7 cellular contexts compared by ENCODE assay signal in the genomic region with DNA sequence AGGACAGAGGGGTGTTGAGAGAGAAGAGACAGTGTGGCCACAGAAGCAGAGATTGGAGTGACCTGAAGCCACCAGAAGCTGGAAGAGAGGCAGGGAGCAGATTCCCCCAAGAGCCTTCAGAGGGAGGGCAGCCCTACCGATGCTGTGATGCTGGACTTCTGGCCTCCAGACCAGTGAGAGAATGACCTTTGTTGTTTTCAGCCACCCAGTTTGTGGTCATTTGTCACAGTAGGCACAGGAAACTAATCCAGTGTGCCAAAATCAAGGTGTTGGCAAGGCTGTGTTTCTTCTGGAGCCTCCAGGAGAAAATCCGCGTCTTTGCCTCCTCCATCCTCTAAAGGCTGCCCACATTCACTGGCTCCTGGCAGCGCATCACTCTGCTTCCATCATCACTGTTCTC.
"Had no signal": no experiment of that assay in that cellular context is flagged by ENCODE, and none has a peak within 500 bp of the region (broad histone marks: within the 10 kb centered on the region; RNA-seq: fewer than 3 reads in every experiment).

No MANE protein-coding gene starts in this region.

- H2AFZ ChIP-seq: GM23338 had no signal

- ATAC-seq: GM23338 had no signal

- H3K4me3 ChIP-seq: GM23338 had no signal

- FAIRE-seq: H1, H54, HTR-8/SVneo had no signal

- DNase-seq: H9, HCEC 1CT, KBM-7 had no signal

- H3K4me2 ChIP-seq: GM23338 had no signal
